In the genomic region with DNA sequence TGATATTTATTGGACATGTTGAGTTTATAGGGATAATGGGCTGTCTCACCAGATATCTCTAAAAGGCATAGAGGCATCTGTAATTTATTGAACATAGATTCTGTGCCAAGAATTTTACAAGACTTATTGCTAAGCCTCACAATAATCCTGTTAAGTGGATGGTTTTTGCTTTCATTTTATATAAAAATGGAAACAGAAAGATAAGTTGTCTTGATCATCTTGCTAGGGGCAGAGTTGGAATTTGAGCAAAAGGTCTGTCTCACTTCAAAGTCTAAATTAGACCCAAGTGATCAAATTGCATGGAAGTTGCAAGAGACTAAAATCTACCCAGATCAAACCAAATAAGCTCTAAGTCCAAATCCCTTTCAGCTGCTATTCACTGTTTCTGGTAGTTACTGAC, we compare ENCODE assay signal across 17 cellular contexts.
"Had no signal": no experiment of that assay in that cellular context is flagged by ENCODE, and none has a peak within 500 bp of the region (broad histone marks: within the 10 kb centered on the region; RNA-seq: fewer than 3 reads in every experiment).

No MANE protein-coding gene starts in this region.

- H3K9me3 ChIP-seq: esophagus muscularis mucosa, gastroesophageal sphincter, heart left ventricle, lower lobe of right lung had no signal

- H3K4me3 Mint-ChIP-seq: naive thymus-derived CD4-positive, alpha-beta T cell had no signal

- H3K4me3 ChIP-seq: coronary artery, dorsolateral prefrontal cortex, esophagus muscularis mucosa, gastroesophageal sphincter, heart left ventricle, left lung, lower lobe of right lung had no signal

- H3K27me3 ChIP-seq: esophagus muscularis mucosa, foreskin keratinocyte, gastroesophageal sphincter, heart left ventricle, left lung had no signal

- H3K4me1 Mint-ChIP-seq: naive thymus-derived CD4-positive, alpha-beta T cell had no signal

- H3K36me3 ChIP-seq: esophagus muscularis mucosa, gastroesophageal sphincter, heart left ventricle, left lung, lower lobe of right lung had no signal

- DNase-seq: dermis blood vessel endothelial cell; dorsolateral prefrontal cortex; effector CD4-positive, alpha-beta T cell; effector memory CD4-positive, alpha-beta T cell; foreskin keratinocyte; heart left ventricle; hippocampal formation; left cardiac atrium; left lung; left ventricle myocardium superior; lower lobe of right lung; mesenchymal stem cell; midbrain; naive thymus-derived CD4-positive, alpha-beta T cell had no signal

- H3K4me1 ChIP-seq: esophagus muscularis mucosa, foreskin keratinocyte, gastroesophageal sphincter, heart left ventricle, left lung, lower lobe of right lung had no signal

- H3K27me3 Mint-ChIP-seq: naive thymus-derived CD4-positive, alpha-beta T cell had no signal

- H3K36me3 Mint-ChIP-seq: naive thymus-derived CD4-positive, alpha-beta T cell had no signal

- H3K27ac ChIP-seq: coronary artery, dorsolateral prefrontal cortex, esophagus muscularis mucosa, foreskin keratinocyte, gastroesophageal sphincter, heart left ventricle, left lung, lower lobe of right lung had no signal

- H3K27ac Mint-ChIP-seq: naive thymus-derived CD4-positive, alpha-beta T cell had no signal
